Comparison of ENCODE assay signal across 19 cellular contexts in genomic region chr20:63958471-63958870, GRCh38. TPM values are rescaled to one million over a fixed set of nuclear protein-coding genes. Genes with fewer than 3 reads are reported as not detected.
DNase-seq lines count a peak whose midpoint lies in the region; ATAC-seq, FAIRE-seq and TF ChIP-seq lines count a peak whose summit lies in the region.
"Had no signal": no experiment of that assay in that cellular context is flagged by ENCODE, and none has a peak within 500 bp of the region (broad histone marks: within the 10 kb centered on the region; RNA-seq: fewer than 3 reads in every experiment).

No MANE protein-coding gene starts in this region.

- no peaks in the 10 kb centered on the region for H3K27me3 Mint-ChIP-seq in activated CD4-positive, alpha-beta T cell treated with anti-CD3 and anti-CD28 coated beads, Interleukin-2, amount 10 ng/mL, durations not matched to agents 24 days and 14 days
- no peaks in the 10 kb centered on the region for H3K27me3 Mint-ChIP-seq in activated T-helper 17 cell treated with anti-CD3 and anti-CD28 coated beads, Interleukin-2, amount 50 U/mL, for 72 hours
- H3K27me3 Mint-ChIP-seq in nephron progenitor cell (ENCODE audit: low read depth, poor library complexity) = peaks cover 3% of the 10 kb centered on the region
- H3K27me3 Mint-ChIP-seq: activated naive CD4-positive, alpha-beta T cell treated with anti-CD3 and anti-CD28 coated beads, Interleukin-2, amount 50 U/mL, for 24 hours; stimulated activated memory B cell treated with anti-CD40 and anti-IgM and Interleukin-4, amounts not matched to agents 10 μg/mL and 1 μg/mL and 100 μg/mL, for 72 hours had no signal

- H3K27me3 ChIP-seq in KMS-11 (ENCODE audit: insufficient read depth, low read depth) = no peaks in the 10 kb centered on the region
- H3K27me3 ChIP-seq: breast epithelium, right atrium auricular region, transverse colon had no signal

- TF ChIP-seq CTCF in KMS-11 (conservative IDR thresholded peaks at IDR 0.05; ENCODE audit: low read depth, low read length) (no peak), nephron progenitor cell (IDR thresholded peaks at IDR 0.05) (no peak)

- no peak overlapping the region for H3K9ac ChIP-seq in KMS-11

- H4K20me1 ChIP-seq in KMS-11 (ENCODE audit: insufficient read depth) = 0 out of 2 replicates have a peak, but pooled peaks cover 5% of the 10 kb centered on the region

- no peak for ATAC-seq in activated T-helper 17 cell treated with anti-CD3 and anti-CD28 coated beads, Interleukin-2, amount 50 U/mL, for 72 hours (replicated peaks)
- ATAC-seq in GM18505 (IDR thresholded peaks at IDR 0.05; ENCODE audit: unreplicated experiment) (no peak), GM18519 (IDR thresholded peaks at IDR 0.05; ENCODE audit: low FRiP score, unreplicated experiment) (no peak)
- ATAC-seq: A549; left lobe of liver; stimulated activated memory B cell treated with anti-CD40 and anti-IgM and Interleukin-4, amounts not matched to agents 10 μg/mL and 1 μg/mL and 100 μg/mL, for 72 hours had no signal

- no peak for TF ChIP-seq POLR2A in GM18505 (IDR thresholded peaks at IDR 0.05; ENCODE audit: borderline replicate concordance, extremely low read depth, insufficient read depth, insufficient read length)

- H3K79me2 ChIP-seq in KMS-11 (ENCODE audit: insufficient read depth, low read depth) = peaks cover 27% of the 10 kb centered on the region

- H3K36me3 Mint-ChIP-seq in activated CD4-positive, alpha-beta T cell treated with anti-CD3 and anti-CD28 coated beads, Interleukin-2, amount 10 ng/mL, durations not matched to agents 24 days and 14 days (ENCODE audit: low read depth) = peaks cover 20% of the 10 kb centered on the region
- H3K36me3 Mint-ChIP-seq in activated T-helper 17 cell treated with anti-CD3 and anti-CD28 coated beads, Interleukin-2, amount 50 U/mL, for 72 hours (ENCODE audit: low read depth) = peaks cover 8% of the 10 kb centered on the region
- H3K36me3 Mint-ChIP-seq in nephron progenitor cell (ENCODE audit: low read depth) = peaks cover 5% of the 10 kb centered on the region

- peak overlapping the region; percentile 70 for H3K27ac Mint-ChIP-seq in activated CD4-positive, alpha-beta T cell treated with anti-CD3 and anti-CD28 coated beads, Interleukin-2, amount 10 ng/mL, durations not matched to agents 24 days and 14 days
- H3K27ac Mint-ChIP-seq in activated T-helper 17 cell treated with anti-CD3 and anti-CD28 coated beads, Interleukin-2, amount 50 U/mL, for 72 hours = peak overlapping the region; percentile 90
- H3K27ac Mint-ChIP-seq in nephron progenitor cell = no peak overlapping the region
- H3K27ac Mint-ChIP-seq: dendritic cell treated with granulocyte-macrophage colony-stimulating factor and Interleukin-4, amounts not matched to agents 40 ng/mL and 50 ng/mL, for 4 days had no signal

- peak overlapping the region; percentile 80; the same call in 1 of the 2 replicates for H3K27ac ChIP-seq in KMS-11
- H3K27ac ChIP-seq: right atrium auricular region had no signal

- DNase-seq in activated CD4-positive, alpha-beta T cell treated with anti-CD3 and anti-CD28 coated beads, Interleukin-2, amount 10 ng/mL, durations not matched to agents 24 days and 14 days = no peak
- DNase-seq in activated CD4-positive, alpha-beta T cell treated with anti-CD3 and anti-CD28 coated beads, Interleukin-2, amount 50 U/mL, for 48 hours = no peak
- DNase-seq in nephron progenitor cell (no peak), frontal cortex (ENCODE audit: low spot score in 2 of 2) (no peak)
- DNase-seq: activated CD8-positive, alpha-beta memory T cell treated with anti-CD3 and anti-CD28 coated beads, Interleukin-2, amount 50 U/mL, for 4 hours; foreskin melanocyte; transverse colon had no signal

- peaks cover 29% of the 10 kb centered on the region for H3K4me1 ChIP-seq in KMS-11 (ENCODE audit: low read depth, poor library complexity, severe bottlenecking)

- H3K4me3 ChIP-seq in KMS-11 (IDR thresholded peaks at IDR 0.05; ENCODE audit: insufficient read depth, low read depth, low read length) = no peak overlapping the region
- H3K4me3 ChIP-seq: A549, GM23248, right atrium auricular region, transverse colon had no signal

- peaks cover 28% of the 10 kb centered on the region for H3K4me1 Mint-ChIP-seq in activated CD4-positive, alpha-beta T cell treated with anti-CD3 and anti-CD28 coated beads, Interleukin-2, amount 10 ng/mL, durations not matched to agents 24 days and 14 days
- peaks cover 11% of the 10 kb centered on the region for H3K4me1 Mint-ChIP-seq in activated T-helper 17 cell treated with anti-CD3 and anti-CD28 coated beads, Interleukin-2, amount 50 U/mL, for 72 hours
- peaks cover 38% of the 10 kb centered on the region for H3K4me1 Mint-ChIP-seq in nephron progenitor cell

- H3K4me2 ChIP-seq in KMS-11 = peak overlapping the region; percentile 100; the same call in 1 of the 2 replicates

- intact Hi-C loops in activated CD4-positive, alpha-beta T cell treated with anti-CD3 and anti-CD28 coated beads, Interleukin-2, amount 10 ng/mL, durations not matched to agents 24 days and 14 days (cut with micrococcal nuclease) = loop anchor here (5.0 kb wide), 4 partner anchors 61 to 1021 kb away; partner anchors contain the start of genes ARFGAP1, ARFRP1, DNAJC5 and GID8

- no peak for FAIRE-seq in frontal cortex (lab: Jason Lieb, UNC)
- FAIRE-seq: A549 had no signal

- H3K9me3 Mint-ChIP-seq in activated CD4-positive, alpha-beta T cell treated with anti-CD3 and anti-CD28 coated beads, Interleukin-2, amount 10 ng/mL, durations not matched to agents 24 days and 14 days = no peaks in the 10 kb centered on the region
- H3K9me3 Mint-ChIP-seq in activated T-helper 17 cell treated with anti-CD3 and anti-CD28 coated beads, Interleukin-2, amount 50 U/mL, for 72 hours = no peaks in the 10 kb centered on the region
- no peaks in the 10 kb centered on the region for H3K9me3 Mint-ChIP-seq in nephron progenitor cell
- H3K9me3 Mint-ChIP-seq: activated naive CD4-positive, alpha-beta T cell treated with anti-CD3 and anti-CD28 coated beads, Interleukin-2, amount 50 U/mL, for 24 hours; dendritic cell treated with granulocyte-macrophage colony-stimulating factor and Interleukin-4, amounts not matched to agents 40 ng/mL and 50 ng/mL, for 4 days; stimulated activated memory B cell treated with anti-CD40 and anti-IgM and Interleukin-4, amounts not matched to agents 10 μg/mL and 1 μg/mL and 100 μg/mL, for 72 hours had no signal

- H3K36me3 ChIP-seq in KMS-11 (ENCODE audit: insufficient read depth) = no peaks in the 10 kb centered on the region; the same call in 1 of the 2 replicates
- H3K36me3 ChIP-seq: transverse colon had no signal

- no peak overlapping the region for H3K4me3 Mint-ChIP-seq in activated CD4-positive, alpha-beta T cell treated with anti-CD3 and anti-CD28 coated beads, Interleukin-2, amount 10 ng/mL, durations not matched to agents 24 days and 14 days
- peak overlapping the region; percentile 81 for H3K4me3 Mint-ChIP-seq in activated T-helper 17 cell treated with anti-CD3 and anti-CD28 coated beads, Interleukin-2, amount 50 U/mL, for 72 hours
- peak overlapping the region; percentile 44 for H3K4me3 Mint-ChIP-seq in nephron progenitor cell
- H3K4me3 Mint-ChIP-seq: activated naive CD4-positive, alpha-beta T cell treated with anti-CD3 and anti-CD28 coated beads, Interleukin-2, amount 50 U/mL, for 24 hours; dendritic cell treated with granulocyte-macrophage colony-stimulating factor and Interleukin-4, amounts not matched to agents 40 ng/mL and 50 ng/mL, for 4 days had no signal

- H2AFZ ChIP-seq in KMS-11 (ENCODE audit: low read depth) = no peak overlapping the region
- H2AFZ ChIP-seq: GM23248 had no signal

RNA-seq across cellular contexts. Expression of gene UCKL1, which starts 2.3 kb away (rescaled TPM):
- total RNA-seq in activated CD4-positive, alpha-beta T cell treated with anti-CD3 and anti-CD28 coated beads, Interleukin-2, amount 10 ng/mL, durations not matched to agents 24 days and 14 days = 48.1 and 49.5 TPM in 2 replicates
- 10 to 100 TPM; 27.5 to 36.2 TPM for total RNA-seq in activated T-helper 17 cell treated with anti-CD3 and anti-CD28 coated beads, Interleukin-2, amount 50 U/mL, for 72 hours
- total RNA-seq in frontal cortex = 14.3 TPM

RNA-seq across cellular contexts. Expression of gene ZNF512B, which starts 11.3 kb away (rescaled TPM):
- total RNA-seq in activated CD4-positive, alpha-beta T cell treated with anti-CD3 and anti-CD28 coated beads, Interleukin-2, amount 10 ng/mL, durations not matched to agents 24 days and 14 days = 26.0 and 26.9 TPM in 2 replicates
- 10 to 100 TPM; 13.9 to 21.3 TPM for total RNA-seq in activated T-helper 17 cell treated with anti-CD3 and anti-CD28 coated beads, Interleukin-2, amount 50 U/mL, for 72 hours
- 15.9 TPM for total RNA-seq in frontal cortex

RNA-seq across cellular contexts. Expression of gene SAMD10, which starts 21.0 kb away (rescaled TPM):
- total RNA-seq in activated CD4-positive, alpha-beta T cell treated with anti-CD3 and anti-CD28 coated beads, Interleukin-2, amount 10 ng/mL, durations not matched to agents 24 days and 14 days = 34.4 and 37.5 TPM in 2 replicates
- 10 to 100 TPM; 21.4 to 32.7 TPM for total RNA-seq in activated T-helper 17 cell treated with anti-CD3 and anti-CD28 coated beads, Interleukin-2, amount 50 U/mL, for 72 hours
- 5.7 TPM for total RNA-seq in frontal cortex

RNA-seq across cellular contexts. Expression of gene PRPF6, which starts 22.5 kb away (rescaled TPM):
- 79.5 and 81.3 TPM in 2 replicates for total RNA-seq in activated CD4-positive, alpha-beta T cell treated with anti-CD3 and anti-CD28 coated beads, Interleukin-2, amount 10 ng/mL, durations not matched to agents 24 days and 14 days
- total RNA-seq in activated T-helper 17 cell treated with anti-CD3 and anti-CD28 coated beads, Interleukin-2, amount 50 U/mL, for 72 hours = 10 to 100 TPM; 88.5 to 97.4 TPM
- total RNA-seq in frontal cortex = 81.9 TPM
